Comparison of ENCODE assay signal across 26 cellular contexts in genomic region chr18:33916200-33916599, GRCh38.
DNase-seq lines count a peak whose midpoint lies in the region; TF ChIP-seq lines count a peak whose summit lies in the region.
"Had no signal": no experiment of that assay in that cellular context is flagged by ENCODE, and none has a peak within 500 bp of the region (broad histone marks: within the 10 kb centered on the region; RNA-seq: fewer than 3 reads in every experiment).

No MANE protein-coding gene starts in this region.

- POLR2A ChIA-PET in HEK293T (lab: Yijun Ruan, JAX) = no interaction called here

- H3K18ac ChIP-seq in mesendoderm (ENCODE audit: low read length) = no peak overlapping the region

- no peaks in the 10 kb centered on the region for H3K4me1 ChIP-seq in mesendoderm (ENCODE audit: control insufficient read depth, low read depth, low read length)
- H3K4me1 ChIP-seq: esophagus squamous epithelium, gastroesophageal sphincter, HAP-1, spleen had no signal

- no peaks in the 10 kb centered on the region for H3K79me2 ChIP-seq in mesendoderm (ENCODE audit: control insufficient read depth, insufficient read depth, low read length)

- no peak overlapping the region for H2BK15ac ChIP-seq in mesendoderm (replicated peaks; ENCODE audit: low read depth)

- H3K36me3 ChIP-seq in WERI-Rb-1 (no peaks in the 10 kb centered on the region), mesendoderm (ENCODE audit: control insufficient read depth, insufficient read depth, low read length) (no peaks in the 10 kb centered on the region)
- H3K36me3 ChIP-seq: esophagus squamous epithelium, gastroesophageal sphincter, HAP-1, spleen had no signal

- no peaks in the 10 kb centered on the region for H3K27me3 ChIP-seq in WERI-Rb-1 (ENCODE audit: insufficient read depth, low read depth, severe bottlenecking)
- no peaks in the 10 kb centered on the region for H3K27me3 ChIP-seq in mesendoderm (ENCODE audit: insufficient read depth, low read length, poor library complexity)
- H3K27me3 ChIP-seq: esophagus squamous epithelium, gastroesophageal sphincter, spleen had no signal

- no peaks in the 10 kb centered on the region for H3K9me3 ChIP-seq in WERI-Rb-1 (ENCODE audit: severe bottlenecking)
- H3K9me3 ChIP-seq: esophagus squamous epithelium, gastroesophageal sphincter, HAP-1, spleen had no signal

- no CpG with 5 or more reads among the region's 4 CpGs for WGBS in mesendoderm (ENCODE audit: extremely low coverage, insufficient coverage, low lambda C conversion rate)

- CTCF ChIA-PET in HEK293T (lab: Yijun Ruan, JAX) = interaction anchor here (0.6 kb wide), 1 partner anchor 466 kb away, joined by 3 read pairs; no protein-coding TSS in a partner anchor

- no peak overlapping the region for H4K5ac ChIP-seq in mesendoderm (ENCODE audit: low read length)

- H3K27ac ChIP-seq in WERI-Rb-1 (no peak overlapping the region), mesendoderm (ENCODE audit: low read depth, low read length) (no peak overlapping the region)
- H3K27ac ChIP-seq: esophagus squamous epithelium, gastroesophageal sphincter, spleen had no signal

- 0 out of 2 replicates have a peak, but pooled peaks have one; percentile 12 for TF ChIP-seq CTCF in WERI-Rb-1 (IDR thresholded peaks at IDR 0.05; ENCODE audit: low read depth, low read length)

- H2AK5ac ChIP-seq in mesendoderm (ENCODE audit: low read length) = no peak overlapping the region

- no peak overlapping the region for H3K4me2 ChIP-seq in mesendoderm (ENCODE audit: low read length)

- H2BK5ac ChIP-seq in mesendoderm (ENCODE audit: low read length) = no peak overlapping the region

- H4K8ac ChIP-seq in mesendoderm (ENCODE audit: low read depth, low read length) = no peak overlapping the region

- peak; percentile 15 for DNase-seq in DMS 273 (lab: John Stamatoyannopoulos, UW; ENCODE audit: unreplicated experiment)
- no peak for DNase-seq in DMS 273 treated with DMSO at 0.1 percent for 48 hours (lab: John Stamatoyannopoulos, UW)
- DNase-seq in HEK293T (ENCODE audit: extremely low spot score) = peak; percentile 37
- peak; percentile 21 for DNase-seq in WERI-Rb-1
- DNase-seq in mesendoderm = peak; percentile 49
- no peak for DNase-seq in NCI-H510A (lab: John Stamatoyannopoulos, UW)
- no peak for DNase-seq in NOMO-1 treated with DMSO at 0.1 percent for 48 hours (lab: John Stamatoyannopoulos, UW; ENCODE audit: unreplicated experiment)
- no peak for DNase-seq in NCI-H2081 treated with DMSO at 0.1 percent for 48 hours (lab: John Stamatoyannopoulos, UW)
- DNase-seq: 8988T; activated CD8-positive, alpha-beta memory T cell treated with anti-CD3 and anti-CD28 coated beads, Interleukin-2, amount 50 U/mL, for 4 hours; activated effector memory CD4-positive, alpha-beta T cell treated with Interleukin-2 at 50 U/mL for 16 hours; activated naive CD8-positive, alpha-beta T cell treated with anti-CD3 and anti-CD28 coated beads, Interleukin-2, amount 10 ng/mL, durations not matched to agents 7 days and 5 days; AML-193; effector memory CD8-positive, alpha-beta T cell; esophagus squamous epithelium; mesenchymal stem cell; MM.1S; naive B cell; NCI-H1694 treated with DMSO at 0.1 percent for 48 hours; NCI-H226; NK-92 treated with Interleukin-12 subunit alpha and Interleukin-12 subunit beta, amount 100 ng/mL, for 24 hours; spleen; stimulated activated naive CD8-positive, alpha-beta T cell treated with anti-CD3 and anti-CD28 coated beads, Interleukin-15, amount 100 ng/mL, for 72 hours; trophoblast cell had no signal

- no peak overlapping the region for H3K9ac ChIP-seq in mesendoderm (ENCODE audit: low read length)

- H3K56ac ChIP-seq in mesendoderm (ENCODE audit: low read length) = no peak overlapping the region

- H3K4ac ChIP-seq in mesendoderm (ENCODE audit: low read depth, low read length) = no peak overlapping the region

- H3K79me1 ChIP-seq in mesendoderm (ENCODE audit: low read length) = no peaks in the 10 kb centered on the region

- no peak overlapping the region for H2BK120ac ChIP-seq in mesendoderm (ENCODE audit: low read depth, low read length)

- no peak overlapping the region for H3K23ac ChIP-seq in mesendoderm (ENCODE audit: low read length)

- no peak overlapping the region for H3K4me3 ChIP-seq in WERI-Rb-1 (ENCODE audit: low read depth, low read length)
- H3K4me3 ChIP-seq in mesendoderm (ENCODE audit: low read length) = no peak overlapping the region
- H3K4me3 ChIP-seq: esophagus squamous epithelium, gastroesophageal sphincter, HAP-1, spleen had no signal

TF ChIP-seq in HEK293T, 16 proteins besides CTCF, POLR2A, EP300 and RAD21:
- no peak for TF ChIP-seq ELF4 (IDR thresholded peaks at IDR 0.05)
- no peak for TF ChIP-seq FOXM1 (IDR thresholded peaks at IDR 0.05; ENCODE audit: borderline replicate concordance)
- peak; percentile 37; the same call in 1 of the 2 replicates for TF ChIP-seq PKNOX1 (IDR thresholded peaks at IDR 0.05)
- TF ChIP-seq TARDBP (IDR thresholded peaks at IDR 0.05) = no peak
- TF ChIP-seq FOXK2 (IDR thresholded peaks at IDR 0.05) = no peak

Comparison
In these comparisons a context has a peak if more than half of its experiments do, and no peak if none do; other contexts are left out.
1. DNase-seq: peak in DMS 273 (single experiment), HEK293T (single experiment), WERI-Rb-1 (single experiment) and mesendoderm (single experiment); none in DMS 273 treated with DMSO at 0.1 percent for 48 hours (single experiment), NCI-H510A (single experiment), NOMO-1 treated with DMSO at 0.1 percent for 48 hours (single experiment) and NCI-H2081 treated with DMSO at 0.1 percent for 48 hours (single experiment).